9 cellular contexts compared by ENCODE assay signal in the genomic region with DNA sequence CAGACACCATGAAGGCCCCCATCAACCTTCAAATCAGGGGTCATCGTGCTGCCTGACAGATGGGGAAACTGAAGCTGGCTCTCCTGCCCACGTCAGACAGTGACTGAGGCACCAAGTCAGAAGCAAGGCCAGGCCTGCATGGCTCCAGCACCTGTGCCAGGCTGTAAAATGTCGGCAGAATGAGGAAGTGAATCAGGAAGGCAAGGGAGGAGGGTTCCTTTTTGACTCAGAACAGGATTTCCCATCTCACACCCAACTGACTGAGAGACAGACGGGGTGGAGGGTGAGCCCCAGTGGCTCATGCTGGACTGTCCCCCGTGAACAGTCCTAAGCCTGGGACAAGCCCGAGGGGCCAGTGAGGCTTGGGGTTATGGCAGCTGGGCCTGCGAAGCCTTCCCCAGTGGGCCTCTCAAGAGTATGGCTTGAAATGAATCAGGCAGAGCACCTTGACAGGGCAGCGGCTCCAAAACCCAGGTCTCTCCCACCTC. TPM values are rescaled to one million over a fixed set of nuclear protein-coding genes. Genes with fewer than 3 reads are reported as not detected.
DNase-seq lines count a peak whose midpoint lies in the region; ATAC-seq and TF ChIP-seq lines count a peak whose summit lies in the region.
"Had no signal": no experiment of that assay in that cellular context is flagged by ENCODE, and none has a peak within 500 bp of the region (broad histone marks: within the 10 kb centered on the region; RNA-seq: fewer than 3 reads in every experiment).

No MANE protein-coding gene starts in this region.

- H3K9me3 ChIP-seq in neuronal stem cell (replicated peaks in 1 of 2; ENCODE audit: control insufficient read depth in 2 of 2, insufficient read depth in 1 of 2, low read depth in 1 of 2, low read length in 2 of 2) = peaks cover 0 to 2% of the 10 kb centered on the region in 2 donors

- WGBS in neuronal stem cell (ENCODE audit: extremely low coverage in 2 of 2, insufficient read length in 2 of 2, insufficient replicate concordance in 1 of 2), 2 donors = no CpG with 5 or more reads among the region's 8 CpGs

- no peaks in the 10 kb centered on the region for H3K36me3 ChIP-seq in neuronal stem cell (replicated peaks in 1 of 2; ENCODE audit: control insufficient read depth in 2 of 2, insufficient read depth in 2 of 2, low read length in 2 of 2)

- H2AFZ ChIP-seq in neuronal stem cell (ENCODE audit: low read length) = no peak overlapping the region

- H3K9me3 Mint-ChIP-seq in activated naive CD4-positive, alpha-beta T cell treated with anti-CD3 and anti-CD28 coated beads, Interleukin-2, amount 50 U/mL, for 72 hours = peaks cover 0 to 10% of the 10 kb centered on the region in 2 donors

- ATAC-seq in GM21390 (IDR thresholded peaks at IDR 0.05; ENCODE audit: unreplicated experiment) (peak; percentile 83), HG03575 (IDR thresholded peaks at IDR 0.05; ENCODE audit: extremely low read depth, insufficient number of reproducible peaks, low FRiP score, unreplicated experiment) (peak; percentile 53)
- peak; percentile 75 to 88 for ATAC-seq in activated naive CD4-positive, alpha-beta T cell treated with anti-CD3 and anti-CD28 coated beads, Interleukin-2, amount 50 U/mL, for 72 hours

- no peak overlapping the region for H3K9ac ChIP-seq in neuronal stem cell (ENCODE audit: low read depth, low read length, poor library complexity)
- H3K9ac ChIP-seq: KMS-11 had no signal

- H3K4me2 ChIP-seq in neuronal stem cell (ENCODE audit: insufficient read depth, low read length, poor library complexity, severe bottlenecking) = no peak overlapping the region
- H3K4me2 ChIP-seq: KMS-11 had no signal

- H3K4ac ChIP-seq in neuronal stem cell (ENCODE audit: low read length) = no peak overlapping the region

- H3K27ac Mint-ChIP-seq in activated naive CD4-positive, alpha-beta T cell treated with anti-CD3 and anti-CD28 coated beads, Interleukin-2, amount 50 U/mL, for 72 hours = peak overlapping the region; percentile 85 to 92

- no peak overlapping the region for H3K27ac ChIP-seq in neuronal stem cell (replicated peaks; ENCODE audit: low read length)
- H3K27ac ChIP-seq: KMS-11 had no signal

- no peak overlapping the region for H3K14ac ChIP-seq in neuronal stem cell (ENCODE audit: low read length)

- no peak overlapping the region for H4K91ac ChIP-seq in neuronal stem cell (ENCODE audit: low read depth, low read length, poor library complexity)

- peaks cover 0 to 6% (median 0%) of the 10 kb centered on the region in 3 experiments for H3K27me3 ChIP-seq in neuronal stem cell (ENCODE audit: control insufficient read depth in 3 of 3, insufficient read depth in 3 of 3, low read depth in 1 of 3, low read length in 3 of 3)

- H3K18ac ChIP-seq in neuronal stem cell (ENCODE audit: low read length) = no peak overlapping the region

- H2BK15ac ChIP-seq in neuronal stem cell (ENCODE audit: low read length) = no peak overlapping the region

- H2BK5ac ChIP-seq in neuronal stem cell (ENCODE audit: low read length) = peak overlapping the region; percentile 62

- TF ChIP-seq POLR2A in GM15510 (IDR thresholded peaks at IDR 0.05; ENCODE audit: borderline replicate concordance, extremely low read depth, insufficient read length) = peak; percentile 43

- H3K79me1 ChIP-seq in neuronal stem cell (ENCODE audit: low read depth, low read length) = no peaks in the 10 kb centered on the region

- H3K4me1 ChIP-seq in neuronal stem cell (ENCODE audit: control insufficient read depth in 2 of 2, insufficient read depth in 1 of 2, low read depth in 1 of 2, low read length in 2 of 2) = peaks cover 5 to 8% of the 10 kb centered on the region in 2 donors

- H3K23ac ChIP-seq in neuronal stem cell (ENCODE audit: low read depth, low read length, poor library complexity) = no peak overlapping the region

- DNase-seq in activated naive CD4-positive, alpha-beta T cell treated with anti-CD3 and anti-CD28 coated beads, Interleukin-2, amount 50 U/mL, for 72 hours (ENCODE audit: low spot score in 2 of 2) = peak in 1 of 2 donors; percentile 77
- DNase-seq in neuronal stem cell (ENCODE audit: low spot score) = no peak
- no peak for DNase-seq in COR-L47 (lab: John Stamatoyannopoulos, UW)
- DNase-seq in SW480 (ENCODE audit: low spot score) = no peak
- no peak for DNase-seq in amniotic stem cell (lab: John Stamatoyannopoulos, UW)

- no peak overlapping the region for H3K4me3 ChIP-seq in neuronal stem cell (ENCODE audit: low read length in 2 of 2)

- H3K36me3 Mint-ChIP-seq in activated naive CD4-positive, alpha-beta T cell treated with anti-CD3 and anti-CD28 coated beads, Interleukin-2, amount 50 U/mL, for 72 hours = peaks cover 6 to 38% of the 10 kb centered on the region in 2 donors

- H2BK120ac ChIP-seq in neuronal stem cell (ENCODE audit: low read depth, low read length) = no peak overlapping the region

- no peak overlapping the region for H2BK12ac ChIP-seq in neuronal stem cell (ENCODE audit: low read length)

- H4K8ac ChIP-seq in neuronal stem cell (ENCODE audit: low read depth, low read length) = no peak overlapping the region

- H2AK5ac ChIP-seq in neuronal stem cell (ENCODE audit: low read depth, low read length) = peak overlapping the region; percentile 8

RNA-seq across cellular contexts. Expression of a gene that starts 20.9 kb away (rescaled TPM):
- total RNA-seq in activated naive CD4-positive, alpha-beta T cell treated with anti-CD3 and anti-CD28 coated beads, Interleukin-2, amount 50 U/mL, for 72 hours = 10 to 100 TPM in 1 of 2 donors, 1 to 10 TPM in 1; 9.9 to 73.8 TPM
- 0.06 TPM for polyA plus RNA-seq in neuronal stem cell (2013, experiment 1 of 2)
- 0.07 TPM for polyA plus RNA-seq in neuronal stem cell (2013, experiment 2 of 2)

RNA-seq across cellular contexts. Expression of a gene that starts 39.3 kb away (rescaled TPM):
- total RNA-seq in activated naive CD4-positive, alpha-beta T cell treated with anti-CD3 and anti-CD28 coated beads, Interleukin-2, amount 50 U/mL, for 72 hours = 10 to 100 TPM; 36.0 to 45.9 TPM
- 77.4 TPM for polyA plus RNA-seq in neuronal stem cell (2013, experiment 1 of 2)
- 74.7 TPM for polyA plus RNA-seq in neuronal stem cell (2013, experiment 2 of 2)
